12 cellular contexts compared by ENCODE assay signal in genomic region chr11:71139516-71140205, GRCh38.
DNase-seq lines count a peak whose midpoint lies in the region; ATAC-seq and TF ChIP-seq lines count a peak whose summit lies in the region.
"Had no signal": no experiment of that assay in that cellular context is flagged by ENCODE, and none has a peak within 500 bp of the region (broad histone marks: within the 10 kb centered on the region; RNA-seq: fewer than 3 reads in every experiment).

No MANE protein-coding gene starts in this region.

- peaks cover 7% of the 10 kb centered on the region for H3K9me3 ChIP-seq in left ventricle myocardium inferior (replicated peaks)
- H3K9me3 ChIP-seq: SJSA1 had no signal

- ATAC-seq in HG02623 (IDR thresholded peaks at IDR 0.05; ENCODE audit: unreplicated experiment) (no peak), HG02588 (IDR thresholded peaks at IDR 0.05; ENCODE audit: unreplicated experiment) (no peak)

- intact Hi-C loops in left ventricle myocardium inferior (cut with micrococcal nuclease) = no loop called here

- no peaks in the 10 kb centered on the region for H3K36me3 ChIP-seq in left ventricle myocardium inferior
- H3K36me3 ChIP-seq: SJSA1 had no signal

- peaks cover 15% of the 10 kb centered on the region for H3K27me3 ChIP-seq in left ventricle myocardium inferior (ENCODE audit: low read depth)
- H3K27me3 ChIP-seq: SJSA1 had no signal

- peak overlapping the region; percentile 77 for H3K27ac ChIP-seq in VCaP
- H3K27ac ChIP-seq in left ventricle myocardium inferior (replicated peaks) = no peak overlapping the region
- H3K27ac ChIP-seq: SJSA1 had no signal

- TF ChIP-seq CTCF in VCaP (conservative IDR thresholded peaks at IDR 0.05) (no peak), left ventricle myocardium inferior (IDR thresholded peaks at IDR 0.05; ENCODE audit: borderline replicate concordance) (no peak)

- H3K4me1 ChIP-seq in left ventricle myocardium inferior = peaks cover 8% of the 10 kb centered on the region
- H3K4me1 ChIP-seq: SJSA1 had no signal

- no peak overlapping the region for H3K4me3 ChIP-seq in left ventricle myocardium inferior
- H3K4me3 ChIP-seq: SJSA1 had no signal

- peak; percentile 40 for DNase-seq in DMS153 (lab: John Stamatoyannopoulos, UW)
- DNase-seq in left ventricle myocardium inferior = peak; percentile 63
- peak; percentile 93 for DNase-seq in putamen (ENCODE audit: low spot score)
- no peak for DNase-seq in HK-2 (ENCODE audit: unreplicated experiment)
- no peak for DNase-seq in activated CD8-positive, alpha-beta memory T cell treated with anti-CD3 and anti-CD28 coated beads for 24 hours
- DNase-seq: activated CD4-positive, alpha-beta T cell treated with anti-CD3 and anti-CD28 coated beads, Interleukin-2, amount 50 U/mL, for 4 hours; CD8-positive, alpha-beta memory T cell; glutamatergic neuron had no signal

Comparison
In these comparisons a context has a peak if more than half of its experiments do, and no peak if none do; other contexts are left out.
1. DNase-seq: peak in DMS153 (single experiment), left ventricle myocardium inferior (single experiment) and putamen (single experiment); none in HK-2 (single experiment) and activated CD8-positive, alpha-beta memory T cell treated with anti-CD3 and anti-CD28 coated beads for 24 hours (single experiment).